Comparison of ENCODE assay signal across 8 cellular contexts in genomic region chr10:95242581-95243317, GRCh38. TPM values are rescaled to one million over a fixed set of nuclear protein-coding genes. Genes with fewer than 3 reads are reported as not detected.
DNase-seq lines count a peak whose midpoint lies in the region; ATAC-seq and TF ChIP-seq lines count a peak whose summit lies in the region.

No MANE protein-coding gene starts in this region.

- DNase-seq in activated naive CD4-positive, alpha-beta T cell treated with anti-CD3 and anti-CD28 coated beads for 36 hours: peak; percentile 67
- no peak for DNase-seq in activated naive CD4-positive, alpha-beta T cell treated with Interleukin-2 at 50 U/mL for 16 hours
- DNase-seq in activated CD8-positive, alpha-beta T cell treated with anti-CD3 and anti-CD28 coated beads, Interleukin-2, amount 10 ng/mL, durations not matched to agents 7 days and 5 days: peak; percentile 57
- DNase-seq in hepatocyte (ENCODE audit: low spot score) (peak; percentile 65), mesenteric fat pad (ENCODE audit: low spot score) (no peak)
- peak; percentile 49 for DNase-seq in stimulated activated naive CD8-positive, alpha-beta T cell treated with anti-CD3 and anti-CD28 coated beads, Interleukin-15, Interleukin-2, amounts not matched to agents 100 U/mL and 50 U/mL, for 24 hours

- peaks cover 9% of the 10 kb centered on the region for H3K27me3 Mint-ChIP-seq in activated naive CD4-positive, alpha-beta T cell treated with anti-CD3 and anti-CD28 coated beads for 36 hours (ENCODE audit: low read depth)
- no peaks in the 10 kb centered on the region for H3K27me3 Mint-ChIP-seq in activated CD8-positive, alpha-beta T cell treated with anti-CD3 and anti-CD28 coated beads, Interleukin-2, amount 10 ng/mL, durations not matched to agents 7 days and 5 days (ENCODE audit: low read depth)

- H3K27me3 ChIP-seq in Loucy (ENCODE audit: insufficient read depth, low read length, poor library complexity, severe bottlenecking) (no peaks in the 10 kb centered on the region), hepatocyte (no peaks in the 10 kb centered on the region)

- no peaks in the 10 kb centered on the region for H3K9me2 ChIP-seq in Loucy (replicated peaks; ENCODE audit: low read depth, low read length)
- H3K9me2 ChIP-seq in hepatocyte (replicated peaks; ENCODE audit: insufficient read depth): no peaks in the 10 kb centered on the region

- H3K4me1 ChIP-seq in Loucy (ENCODE audit: insufficient read depth, low read length, poor library complexity, severe bottlenecking) (peaks cover 12% of the 10 kb centered on the region), hepatocyte (ENCODE audit: insufficient read depth) (peaks cover 9% of the 10 kb centered on the region)

- WGBS in hepatocyte (ENCODE audit: low lambda C conversion rate, missing lambda C conversion rate): 82% methylated on average over 8 of the region's 8 CpGs

- H3K27ac Mint-ChIP-seq in activated naive CD4-positive, alpha-beta T cell treated with anti-CD3 and anti-CD28 coated beads for 36 hours: no peak overlapping the region
- H3K27ac Mint-ChIP-seq in activated CD8-positive, alpha-beta T cell treated with anti-CD3 and anti-CD28 coated beads, Interleukin-2, amount 10 ng/mL, durations not matched to agents 7 days and 5 days: no peak overlapping the region

- ATAC-seq in activated CD8-positive, alpha-beta T cell treated with anti-CD3 and anti-CD28 coated beads, Interleukin-2, amount 10 ng/mL, durations not matched to agents 7 days and 5 days: no peak
- ATAC-seq in stimulated activated naive CD8-positive, alpha-beta T cell treated with anti-CD3 and anti-CD28 coated beads, Interleukin-15, Interleukin-2, amounts not matched to agents 100 U/mL and 50 U/mL, for 24 hours: peak; percentile 53
- no peak for ATAC-seq in GM18909 (IDR thresholded peaks at IDR 0.05; ENCODE audit: poor library complexity, unreplicated experiment)

- POLR2A ChIA-PET in activated CD8-positive, alpha-beta T cell treated with anti-CD3 and anti-CD28 coated beads, Interleukin-2, amount 10 ng/mL, durations not matched to agents 7 days and 5 days (lab: Charles Lee): no interaction called here

- peak; percentile 78 for TF ChIP-seq CTCF in Loucy (conservative IDR thresholded peaks at IDR 0.05; ENCODE audit: low read length)
- peak; percentile 59 for TF ChIP-seq CTCF in hepatocyte (IDR thresholded peaks at IDR 0.05; ENCODE audit: poor library complexity)

- CTCF ChIA-PET in activated naive CD4-positive, alpha-beta T cell treated with anti-CD3 and anti-CD28 coated beads for 36 hours (lab: Charles Lee): interaction anchor here (0.7 to 7.0 kb wide), 19 partner anchors 9 to 210 kb away, joined by 3 to 160 read pairs (median 5); no protein-coding TSS in a partner anchor
- CTCF ChIA-PET in activated CD8-positive, alpha-beta T cell treated with anti-CD3 and anti-CD28 coated beads, Interleukin-2, amount 10 ng/mL, durations not matched to agents 7 days and 5 days (lab: Charles Lee): interaction anchor here (0.6 to 6.6 kb wide), 38 partner anchors 8 to 617 kb away, joined by 3 to 265 read pairs (median 4); partner anchors contain the start of gene PDLIM1

- H3K36me3 ChIP-seq in Loucy (ENCODE audit: insufficient read depth, low read length) (no peaks in the 10 kb centered on the region), hepatocyte (replicated peaks; ENCODE audit: insufficient read depth, low read depth) (no peaks in the 10 kb centered on the region)

- no peak overlapping the region for H2AFZ ChIP-seq in Loucy (ENCODE audit: low read length)
- no peak overlapping the region for H2AFZ ChIP-seq in hepatocyte

- no peaks in the 10 kb centered on the region for H3K36me3 Mint-ChIP-seq in activated naive CD4-positive, alpha-beta T cell treated with anti-CD3 and anti-CD28 coated beads for 36 hours (ENCODE audit: low read depth)
- H3K36me3 Mint-ChIP-seq in activated CD8-positive, alpha-beta T cell treated with anti-CD3 and anti-CD28 coated beads, Interleukin-2, amount 10 ng/mL, durations not matched to agents 7 days and 5 days (ENCODE audit: low read depth): no peaks in the 10 kb centered on the region

- H3K9me3 ChIP-seq in Loucy (ENCODE audit: insufficient read depth, low read depth, low read length) (no peaks in the 10 kb centered on the region), hepatocyte (ENCODE audit: low read depth) (no peaks in the 10 kb centered on the region)

- H3K9ac ChIP-seq in Loucy (ENCODE audit: low read depth, low read length, poor library complexity, severe bottlenecking): no peak overlapping the region

- H3K4me1 Mint-ChIP-seq in activated naive CD4-positive, alpha-beta T cell treated with anti-CD3 and anti-CD28 coated beads for 36 hours (ENCODE audit: low read depth): no peaks in the 10 kb centered on the region
- peaks cover 17% of the 10 kb centered on the region for H3K4me1 Mint-ChIP-seq in activated CD8-positive, alpha-beta T cell treated with anti-CD3 and anti-CD28 coated beads, Interleukin-2, amount 10 ng/mL, durations not matched to agents 7 days and 5 days (ENCODE audit: low read depth)

- H4K20me1 ChIP-seq in Loucy (ENCODE audit: insufficient read depth, low read length, poor library complexity, severe bottlenecking): no peaks in the 10 kb centered on the region
- H4K20me1 ChIP-seq in hepatocyte (ENCODE audit: insufficient read depth, poor library complexity, severe bottlenecking): no peaks in the 10 kb centered on the region

- no peak overlapping the region for H3K4me3 Mint-ChIP-seq in activated naive CD4-positive, alpha-beta T cell treated with anti-CD3 and anti-CD28 coated beads for 36 hours
- no peak overlapping the region for H3K4me3 Mint-ChIP-seq in activated CD8-positive, alpha-beta T cell treated with anti-CD3 and anti-CD28 coated beads, Interleukin-2, amount 10 ng/mL, durations not matched to agents 7 days and 5 days

- H3K4me2 ChIP-seq in Loucy (ENCODE audit: low read depth, low read length, poor library complexity, severe bottlenecking) (no peak overlapping the region), hepatocyte (no peak overlapping the region)

- no peak overlapping the region for H3K4me3 ChIP-seq in Loucy (ENCODE audit: low read length, poor library complexity, severe bottlenecking)
- H3K4me3 ChIP-seq in hepatocyte: no peak overlapping the region

- intact Hi-C loops in activated naive CD4-positive, alpha-beta T cell treated with anti-CD3 and anti-CD28 coated beads for 36 hours (cut with micrococcal nuclease): loop anchor here (1.0 kb wide), 4 partner anchors 34 to 612 kb away; no protein-coding TSS in a partner anchor

- no peaks in the 10 kb centered on the region for H3K79me2 ChIP-seq in Loucy (ENCODE audit: insufficient read depth, low read length)
- H3K79me2 ChIP-seq in hepatocyte: peaks cover 2% of the 10 kb centered on the region

- H3K27ac ChIP-seq in hepatocyte: no peak overlapping the region

- no peaks in the 10 kb centered on the region for H3K9me3 Mint-ChIP-seq in activated naive CD4-positive, alpha-beta T cell treated with anti-CD3 and anti-CD28 coated beads for 36 hours
- H3K9me3 Mint-ChIP-seq in activated CD8-positive, alpha-beta T cell treated with anti-CD3 and anti-CD28 coated beads, Interleukin-2, amount 10 ng/mL, durations not matched to agents 7 days and 5 days (ENCODE audit: insufficient read depth): no peaks in the 10 kb centered on the region

- no peaks in the 10 kb centered on the region for H3F3A ChIP-seq in Loucy (ENCODE audit: low read depth)

RNA-seq across cellular contexts. Expression of gene PDLIM1, which starts 48.1 kb away (rescaled TPM):
- total RNA-seq in activated naive CD4-positive, alpha-beta T cell treated with anti-CD3 and anti-CD28 coated beads for 36 hours: under 1 TPM; 0.27 to 0.33 TPM
- 1 to 10 TPM; 9.4 to 9.5 TPM for total RNA-seq in activated CD8-positive, alpha-beta T cell treated with anti-CD3 and anti-CD28 coated beads, Interleukin-2, amount 10 ng/mL, durations not matched to agents 7 days and 5 days
- total RNA-seq in hepatocyte (58.2 and 61.0 TPM in 2 replicates), mesenteric fat pad (200 TPM)
- 176 TPM in 2 replicates for polyA plus RNA-seq in hepatocyte

RNA-seq across cellular contexts. Expression of gene ACSM6, which starts 48.7 kb away (rescaled TPM):
- not detected for total RNA-seq in activated naive CD4-positive, alpha-beta T cell treated with anti-CD3 and anti-CD28 coated beads for 36 hours
- total RNA-seq in activated CD8-positive, alpha-beta T cell treated with anti-CD3 and anti-CD28 coated beads, Interleukin-2, amount 10 ng/mL, durations not matched to agents 7 days and 5 days: not detected
- total RNA-seq in hepatocyte (not detected in 2 replicates), mesenteric fat pad (not detected)
- polyA plus RNA-seq in hepatocyte: 0.10 TPM in 1 of 2 replicates, not detected in the other

Comparison
In these comparisons a context has a peak if more than half of its experiments do, and no peak if none do; other contexts are left out.
1. DNase-seq: peak in activated naive CD4-positive, alpha-beta T cell treated with anti-CD3 and anti-CD28 coated beads for 36 hours (single experiment), activated CD8-positive, alpha-beta T cell treated with anti-CD3 and anti-CD28 coated beads, Interleukin-2, amount 10 ng/mL, durations not matched to agents 7 days and 5 days (single experiment), hepatocyte (single experiment) and stimulated activated naive CD8-positive, alpha-beta T cell treated with anti-CD3 and anti-CD28 coated beads, Interleukin-15, Interleukin-2, amounts not matched to agents 100 U/mL and 50 U/mL, for 24 hours (single experiment); none in activated naive CD4-positive, alpha-beta T cell treated with Interleukin-2 at 50 U/mL for 16 hours (single experiment) and mesenteric fat pad (single experiment).
2. RNA of gene PDLIM1, which starts 48.1 kb away (total RNA-seq): 200 TPM in mesenteric fat pad (single experiment), 58.2 to 61.0 TPM in hepatocyte and 9.4 to 9.5 TPM in activated CD8-positive, alpha-beta T cell treated with anti-CD3 and anti-CD28 coated beads, Interleukin-2, amount 10 ng/mL, durations not matched to agents 7 days and 5 days; 0.27 to 0.33 TPM in activated naive CD4-positive, alpha-beta T cell treated with anti-CD3 and anti-CD28 coated beads for 36 hours; every median in the first group is over 4 times any median in the second.